Comparison of ENCODE assay signal across 17 cellular contexts in genomic region chr7:13115829-13116228, GRCh38.
DNase-seq lines count a peak whose midpoint lies in the region; FAIRE-seq and TF ChIP-seq lines count a peak whose summit lies in the region.
"Had no signal": no experiment of that assay in that cellular context is flagged by ENCODE, and none has a peak within 500 bp of the region (broad histone marks: within the 10 kb centered on the region; RNA-seq: fewer than 3 reads in every experiment).

No MANE protein-coding gene starts in this region.

- TF ChIP-seq CTCF in D721Med (IDR thresholded peaks at IDR 0.05; ENCODE audit: insufficient read depth, missing control alignments) (no peak), smooth muscle cell (IDR thresholded peaks at IDR 0.05; ENCODE audit: borderline replicate concordance, insufficient read depth, poor library complexity, severe bottlenecking) (no peak), A673 (conservative IDR thresholded peaks at IDR 0.05; ENCODE audit: low read depth, low read length) (no peak)

- H4K20me1 ChIP-seq in smooth muscle cell (ENCODE audit: low read depth) = no peaks in the 10 kb centered on the region

- CTCF ChIA-PET in A673 (lab: Charles Lee) = no interaction called here

- no peaks in the 10 kb centered on the region for H3K27me3 ChIP-seq in mesenchymal stem cell (ENCODE audit: control insufficient read depth in 1 of 2, insufficient read depth in 1 of 2, low read length in 2 of 2)
- no peaks in the 10 kb centered on the region for H3K27me3 ChIP-seq in smooth muscle cell (ENCODE audit: low read depth)
- peaks cover 3% of the 10 kb centered on the region for H3K27me3 ChIP-seq in A673 (replicated peaks; ENCODE audit: insufficient read depth, low read depth, low read length, poor library complexity)

- BruUV-seq in A673 (replicated peaks; lab: Mats Ljungman, UMichigan) = no TSS peak

- no peak overlapping the region for H4K91ac ChIP-seq in mesenchymal stem cell (ENCODE audit: low read length)

- no peak overlapping the region for H4K8ac ChIP-seq in mesenchymal stem cell (ENCODE audit: low read length)

- peak; percentile 6 for FAIRE-seq in D721Med (lab: Jason Lieb, UNC)

- H3K4me1 ChIP-seq in mesenchymal stem cell (ENCODE audit: control insufficient read depth, insufficient read depth, low read depth, low read length) (no peaks in the 10 kb centered on the region), smooth muscle cell (ENCODE audit: low read depth) (peaks cover 13% of the 10 kb centered on the region), A673 (ENCODE audit: insufficient read depth, low read length, poor library complexity, severe bottlenecking) (no peaks in the 10 kb centered on the region)

- H3F3A ChIP-seq in smooth muscle cell (ENCODE audit: low read depth) = no peaks in the 10 kb centered on the region

- no peaks in the 10 kb centered on the region for H3K79me2 ChIP-seq in smooth muscle cell (ENCODE audit: low read depth)

- intact Hi-C loops in A673 (cut with micrococcal nuclease; ENCODE audit: unreplicated experiment) = loop anchor here (10.0 kb wide), 1 partner anchor 431 kb away; the partner anchor contains the start of gene ARL4A

- H2BK5ac ChIP-seq in mesenchymal stem cell (ENCODE audit: low read depth, low read length, poor library complexity, severe bottlenecking) = no peak overlapping the region

- H2BK15ac ChIP-seq in mesenchymal stem cell (ENCODE audit: low read depth, poor library complexity, severe bottlenecking) = no peak overlapping the region

- H3K4ac ChIP-seq in mesenchymal stem cell (ENCODE audit: low read depth in 1 of 2, low read length in 2 of 2) = no peak overlapping the region

- H3K18ac ChIP-seq in mesenchymal stem cell (ENCODE audit: low read depth in 1 of 2, low read length in 2 of 2) = no peak overlapping the region

- H3K14ac ChIP-seq in mesenchymal stem cell (ENCODE audit: low read length in 2 of 2) = no peak overlapping the region

- no peak overlapping the region for H2AK5ac ChIP-seq in mesenchymal stem cell (ENCODE audit: low read length, severe bottlenecking)

- no peak overlapping the region for H3K23ac ChIP-seq in mesenchymal stem cell (ENCODE audit: low read length in 2 of 2)

- H2AFZ ChIP-seq in mesenchymal stem cell (ENCODE audit: low read depth, low read length) (no peak overlapping the region), smooth muscle cell (ENCODE audit: low read depth) (peak overlapping the region; percentile 78)

- H3K4me3 ChIP-seq in mesenchymal stem cell (ENCODE audit: insufficient read depth in 1 of 2, low read depth in 1 of 2, low read length in 2 of 2) (no peak overlapping the region), smooth muscle cell (no peak overlapping the region), A673 (ENCODE audit: low read depth, low read length, poor library complexity, severe bottlenecking) (no peak overlapping the region)
- H3K4me3 ChIP-seq: PC-9 had no signal

- H3K36me3 ChIP-seq in mesenchymal stem cell (ENCODE audit: control insufficient read depth in 1 of 2, insufficient read depth in 2 of 2, low read depth in 1 of 2, low read length in 2 of 2) = no peaks in the 10 kb centered on the region
- no peaks in the 10 kb centered on the region for H3K36me3 ChIP-seq in smooth muscle cell (ENCODE audit: low read depth)
- no peaks in the 10 kb centered on the region for H3K36me3 ChIP-seq in A673 (ENCODE audit: insufficient read depth, low read length, poor library complexity, severe bottlenecking)

- H3K27ac ChIP-seq in mesenchymal stem cell (ENCODE audit: low read length, poor library complexity, severe bottlenecking) = no peak overlapping the region
- peak overlapping the region; percentile 69 for H3K27ac ChIP-seq in smooth muscle cell (ENCODE audit: low read depth)
- H3K27ac ChIP-seq in A673 (ENCODE audit: low read depth, low read length, poor library complexity, severe bottlenecking) = no peak overlapping the region
- H3K27ac ChIP-seq: C4-2B, PC-9, RWPE1 had no signal

- DNase-seq in D721Med (ENCODE audit: insufficient read length, low spot score) (no peak), NCI-H82 (lab: John Stamatoyannopoulos, UW) (peak; percentile 4), mesenchymal stem cell (peak; percentile 10), smooth muscle cell (lab: John Stamatoyannopoulos, UW; ENCODE audit: unreplicated experiment) (no peak), KG1 (lab: John Stamatoyannopoulos, UW) (no peak), NCI-H2227 (lab: John Stamatoyannopoulos, UW; ENCODE audit: unreplicated experiment) (no peak), A673 (ENCODE audit: low spot score) (no peak)
- DNase-seq: DND-41, NCI-H1105, NCI-H1694, NCI-H2081 treated with DMSO at 0.1 percent for 48 hours, NCI-H510A, NCI-H774, PC-9, SIG-M5 had no signal

- H3K79me1 ChIP-seq in mesenchymal stem cell (replicated peaks; ENCODE audit: low read length, poor library complexity, severe bottlenecking) = no peaks in the 10 kb centered on the region

- no peak overlapping the region for H2BK12ac ChIP-seq in mesenchymal stem cell (ENCODE audit: low read length in 2 of 2)

- H3K9ac ChIP-seq in mesenchymal stem cell (ENCODE audit: low read length) (no peak overlapping the region), smooth muscle cell (ENCODE audit: low read depth) (no peak overlapping the region)

- H3K9me3 ChIP-seq in mesenchymal stem cell (ENCODE audit: control insufficient read depth, low read length) (no peaks in the 10 kb centered on the region), smooth muscle cell (replicated peaks; ENCODE audit: low read depth) (no peaks in the 10 kb centered on the region), A673 (ENCODE audit: low read depth, low read length, poor library complexity, severe bottlenecking) (no peaks in the 10 kb centered on the region)

- H2BK120ac ChIP-seq in mesenchymal stem cell (ENCODE audit: low read depth, low read length) = no peak overlapping the region

- POLR2A ChIA-PET in A673 (lab: Charles Lee; ENCODE audit: low non-redundant PET) = no interaction called here

- H3K4me2 ChIP-seq in mesenchymal stem cell (ENCODE audit: low read length, poor library complexity, severe bottlenecking) = no peak overlapping the region
- peak overlapping the region; percentile 73 for H3K4me2 ChIP-seq in smooth muscle cell
- H3K4me2 ChIP-seq: PC-9 had no signal

Comparison
In these comparisons a context has a peak if more than half of its experiments do, and no peak if none do; other contexts are left out.
1. DNase-seq: peak in NCI-H82 (single experiment) and mesenchymal stem cell (single experiment); none in D721Med (single experiment), smooth muscle cell (single experiment), KG1 (single experiment), NCI-H2227 (single experiment) and A673 (single experiment).